1 cellular context compared by ENCODE assay signal in genomic region chr15:82749951-82750830, GRCh38.
TF ChIP-seq lines count a peak whose summit lies in the region.

No MANE protein-coding gene starts in this region.

TF ChIP-seq in K562, 482 proteins besides CTCF, POLR2A, EP300 and RAD21 (continued from another document and continues in another):
- TF ChIP-seq PBX2 (CRISPR knock-in tag; IDR thresholded peaks at IDR 0.05; ENCODE audit: low read depth) (no peak), PBX2 (tag; conservative IDR thresholded peaks at IDR 0.05; ENCODE audit: low read depth) (peak; percentile 22; the same call in 1 of the 2 replicates), ATF1 (CRISPR knock-in tag; IDR thresholded peaks at IDR 0.05) (no peak), ATF1 (tag; IDR thresholded peaks at IDR 0.05) (peak; percentile 83), ZNF449 (CRISPR knock-in tag; IDR thresholded peaks at IDR 0.05) (no peak), BHLHE40 (IDR thresholded peaks at IDR 0.05; ENCODE audit: low read length) (peak; percentile 75), ARHGAP35 (IDR thresholded peaks at IDR 0.05; ENCODE audit: partially characterized antibody) (no peak), CREM (IDR thresholded peaks at IDR 0.05; ENCODE audit: low read depth) (peak; percentile 90), TAF9B (IDR thresholded peaks at IDR 0.05; ENCODE audit: partially characterized antibody) (peak; percentile 81), CLOCK (CRISPR knock-in tag; IDR thresholded peaks at IDR 0.05; ENCODE audit: borderline replicate concordance) (no peak), LCOR (CRISPR knock-in tag; IDR thresholded peaks at IDR 0.05) (peak; percentile 65; the same call in 1 of the 2 replicates), REST (CRISPR knock-in tag; IDR thresholded peaks at IDR 0.05; ENCODE audit: low read depth) (no peak; the same call in 1 of the 2 replicates), SAFB2 (IDR thresholded peaks at IDR 0.05; ENCODE audit: borderline replicate concordance, low read depth, low read length, severe bottlenecking) (no peak), FOXP1 (CRISPR knock-in tag; IDR thresholded peaks at IDR 0.05) (no peak), SMC3 (conservative IDR thresholded peaks at IDR 0.05; ENCODE audit: insufficient read depth, low read depth, low read length) (no peak), MTA2 (IDR thresholded peaks at IDR 0.05; ENCODE audit: low read depth) (no peak), SIN3B (IDR thresholded peaks at IDR 0.05; ENCODE audit: low read depth) (peak; percentile 76; the same call in 1 of the 2 replicates), DPF2 (IDR thresholded peaks at IDR 0.05) (no peak; the same call in 1 of the 2 replicates), MTA1 (IDR thresholded peaks at IDR 0.05; ENCODE audit: borderline replicate concordance) (peak; percentile 28; the same call in 1 of the 2 replicates), ZNF140 (CRISPR knock-in tag; IDR thresholded peaks at IDR 0.05) (no peak), ARID1B (IDR thresholded peaks at IDR 0.05) (no peak), ILK (tag; IDR thresholded peaks at IDR 0.05; ENCODE audit: borderline replicate concordance, low read depth) (no peak), TCFL5 (CRISPR knock-in tag; conservative IDR thresholded peaks at IDR 0.05) (no peak), ZBTB1 (CRISPR knock-in tag; IDR thresholded peaks at IDR 0.05; ENCODE audit: borderline replicate concordance, low read depth) (no peak), ZHX1 (conservative IDR thresholded peaks at IDR 0.05; ENCODE audit: low read length) (no peak; the same call in 1 of the 2 replicates), FOXO4 (CRISPR knock-in tag; IDR thresholded peaks at IDR 0.05) (no peak), NKRF (IDR thresholded peaks at IDR 0.05; ENCODE audit: borderline replicate concordance) (peak; percentile 98), ZFP36 (IDR thresholded peaks at IDR 0.05; ENCODE audit: low read depth, low read length, partially characterized antibody) (no peak), ZNF699 (CRISPR knock-in tag; IDR thresholded peaks at IDR 0.05; ENCODE audit: insufficient replicate concordance) (no peak), KLF16 (IDR thresholded peaks at IDR 0.05) (no peak), MEIS2 (IDR thresholded peaks at IDR 0.05; ENCODE audit: partially characterized antibody) (peak; percentile 60), FOXM1 (IDR thresholded peaks at IDR 0.05; ENCODE audit: low read depth) (no peak), FOXM1 (CRISPR knock-in tag; IDR thresholded peaks at IDR 0.05; ENCODE audit: low read depth) (no peak), CBX8 (IDR thresholded peaks at IDR 0.05; ENCODE audit: borderline replicate concordance, extremely low read depth, low read depth, low read length, poor library complexity, severe bottlenecking) (no peak), SIRT6 (IDR thresholded peaks at IDR 0.05; ENCODE audit: low read depth, low read length) (no peak)
